Comparison of ENCODE assay signal across 18 cellular contexts in the genomic region with DNA sequence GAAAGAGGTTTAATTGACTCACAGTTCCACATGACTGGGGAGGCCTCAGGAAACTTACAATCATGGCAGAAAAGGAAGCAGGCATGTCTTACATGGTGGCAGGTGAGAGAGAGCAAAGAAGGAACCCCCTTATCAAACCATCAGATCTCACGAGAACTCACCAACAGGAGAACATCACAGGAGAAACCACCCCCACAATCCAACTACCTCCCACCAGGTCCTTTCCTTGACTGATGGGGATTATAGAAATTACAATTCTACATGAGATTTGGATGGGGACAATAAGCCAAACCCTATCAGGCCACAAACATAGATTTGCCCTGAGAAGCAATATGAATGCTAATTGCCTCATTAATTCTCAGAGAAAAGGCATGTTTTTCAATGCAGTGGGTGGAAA.
"Had no signal": no experiment of that assay in that cellular context is flagged by ENCODE, and none has a peak within 500 bp of the region (broad histone marks: within the 10 kb centered on the region; RNA-seq: fewer than 3 reads in every experiment).

No MANE protein-coding gene starts in this region.

- H3K4me3 ChIP-seq: SJCRH30 had no signal

- H3K4me1 Mint-ChIP-seq: IgD-negative memory B cell had no signal

- H3K27ac Mint-ChIP-seq: IgD-negative memory B cell had no signal

- H3K36me3 ChIP-seq: SJCRH30 had no signal

- H3K4me2 ChIP-seq: KMS-11 had no signal

- H3K9ac ChIP-seq: KMS-11 had no signal

- H3K4me3 Mint-ChIP-seq: IgD-negative memory B cell had no signal

- H3K27ac ChIP-seq: HL-60, KMS-11, RWPE1, SJCRH30 had no signal

- H3K27me3 ChIP-seq: SJCRH30 had no signal

- H3K9me3 ChIP-seq: SJCRH30 had no signal

- DNase-seq: Kasumi-1, MM.1S, NCI-H1092 treated with DMSO at 0.1 percent for 48 hours, NCI-H1694, NCI-H187 treated with DMSO at 0.1 percent for 48 hours, NCI-H2029 treated with DMSO at 0.1 percent for 48 hours, NCI-H2171, NCI-H226, NCI-H446, NCI-H510A, NCI-H524 treated with DMSO at 0.1 percent for 48 hours, NCI-H774, SHP77, SJCRH30 had no signal
